ENCODE assay signal across 1 cellular context in genomic region chr22:38271101-38271500, GRCh38.
TF ChIP-seq lines count a peak whose summit lies in the region.

No MANE protein-coding gene starts in this region.

TF ChIP-seq in HepG2, 621 proteins besides CTCF, POLR2A, EP300 and RAD21 (continued from another document):
- no peak for TF ChIP-seq TCF12 (IDR thresholded peaks at IDR 0.05)
- no peak for TF ChIP-seq TCF12 (CRISPR knock-in tag; IDR thresholded peaks at IDR 0.05)
- TF ChIP-seq PATZ1 (CRISPR knock-in tag; IDR thresholded peaks at IDR 0.05): no peak
- TF ChIP-seq SIN3B (IDR thresholded peaks at IDR 0.05; ENCODE audit: low read length): no peak
- 0 out of 2 replicates have a peak, but pooled peaks have one; percentile 10 for TF ChIP-seq ZMYM3 (CRISPR knock-in tag; IDR thresholded peaks at IDR 0.05)
